21 cellular contexts compared by ENCODE assay signal in genomic region chr6:155384343-155384742, GRCh38.
"Had no signal": no experiment of that assay in that cellular context is flagged by ENCODE, and none has a peak within 500 bp of the region (broad histone marks: within the 10 kb centered on the region; RNA-seq: fewer than 3 reads in every experiment).

No MANE protein-coding gene starts in this region.

- ATAC-seq: left cardiac atrium; left lung; lower lobe of right lung; naive thymus-derived CD8-positive, alpha-beta T cell; right cardiac atrium; sciatic nerve; stimulated activated naive B cell treated with anti-CD40 and anti-IgM and Interleukin-4, amounts not matched to agents 10 μg/mL and 1 μg/mL and 100 μg/mL, for 72 hours; stimulated activated naive CD8-positive, alpha-beta T cell treated with anti-CD3 and anti-CD28 coated beads, Interleukin-15, Interleukin-2, amounts not matched to agents 100 U/mL and 50 U/mL, for 24 hours had no signal

- DNase-seq: islet precursor cell; left cardiac atrium; left lung; lower lobe of right lung; mammary epithelial cell; mesenchymal stem cell; naive thymus-derived CD8-positive, alpha-beta T cell; ovary; right cardiac atrium; stimulated activated CD4-positive, alpha-beta T cell treated with anti-CD3 and anti-CD28 coated beads, Interleukin-12 subunit alpha, Interleukin-12 subunit beta, amount 100 ng/mL, for 4 hours; stimulated activated CD4-positive, alpha-beta T cell treated with anti-CD3 and anti-CD28 coated beads, Interleukin-15, amount 100 ng/mL, for 24 hours; stimulated activated CD4-positive, alpha-beta T cell treated with anti-CD3 and anti-CD28 coated beads, Interleukin-2, amount 100 ng/mL, for 24 hours; stimulated activated CD4-positive, alpha-beta T cell treated with anti-CD3 and anti-CD28 coated beads, Interleukin-4, amount 100 ng/mL, for 1 hour; stimulated activated naive B cell treated with anti-CD40 and anti-IgM and Interleukin-4, amounts not matched to agents 10 μg/mL and 1 μg/mL and 100 μg/mL, for 72 hours; stimulated activated naive CD8-positive, alpha-beta T cell treated with anti-CD3 and anti-CD28 coated beads, Interleukin-15, Interleukin-2, amounts not matched to agents 100 U/mL and 50 U/mL, for 24 hours; stomach; testis; thyroid gland; transverse colon; upper lobe of left lung had no signal
